ENCODE assay signal across 1 cellular context in the genomic region with DNA sequence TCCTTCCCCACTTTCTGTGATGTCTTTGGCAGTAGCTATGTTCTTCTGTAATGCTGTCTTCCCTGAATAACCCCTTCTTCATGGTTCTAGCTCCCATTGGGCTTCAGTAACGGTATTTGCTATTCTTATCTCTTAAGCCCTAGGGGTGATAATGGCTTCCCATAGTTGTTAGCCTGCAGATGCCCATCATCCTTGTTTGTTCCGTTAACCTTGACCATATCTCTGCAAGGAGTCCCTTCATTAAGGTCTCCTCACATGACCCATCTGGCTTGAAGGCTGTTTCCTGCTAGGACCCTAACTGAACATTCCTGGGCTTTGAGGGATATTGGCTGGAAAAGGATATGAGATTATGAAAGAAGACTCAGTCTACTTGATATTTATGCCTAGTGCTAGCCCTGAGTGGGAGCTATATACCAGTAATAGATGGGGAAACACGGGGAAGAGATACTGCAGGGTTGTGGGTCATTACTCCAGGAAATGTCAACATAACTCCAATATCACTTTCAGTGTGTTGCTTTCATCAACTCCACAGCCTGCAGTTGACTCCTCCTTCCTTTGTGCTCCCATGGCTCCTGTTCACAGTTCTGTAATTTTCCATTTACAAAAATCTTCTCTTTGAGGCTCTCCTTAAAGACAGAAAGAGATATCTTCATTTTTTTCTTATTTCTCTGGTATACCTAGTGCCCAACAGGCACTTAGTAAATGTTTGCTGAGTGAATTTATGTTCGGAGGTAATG.
TF ChIP-seq lines count a peak whose summit lies in the region.

No MANE protein-coding gene starts in this region.

TF ChIP-seq in GM12878, 131 proteins besides CTCF, POLR2A, EP300 and RAD21:
- TF ChIP-seq HDAC6 (IDR thresholded peaks at IDR 0.05; ENCODE audit: unreplicated experiment), result no peak
- TF ChIP-seq SMC3 (IDR thresholded peaks at IDR 0.05; ENCODE audit: borderline replicate concordance, low read length), result no peak
- TF ChIP-seq TARDBP (IDR thresholded peaks at IDR 0.05; ENCODE audit: borderline replicate concordance), result no peak
- TF ChIP-seq, protein P1, sequence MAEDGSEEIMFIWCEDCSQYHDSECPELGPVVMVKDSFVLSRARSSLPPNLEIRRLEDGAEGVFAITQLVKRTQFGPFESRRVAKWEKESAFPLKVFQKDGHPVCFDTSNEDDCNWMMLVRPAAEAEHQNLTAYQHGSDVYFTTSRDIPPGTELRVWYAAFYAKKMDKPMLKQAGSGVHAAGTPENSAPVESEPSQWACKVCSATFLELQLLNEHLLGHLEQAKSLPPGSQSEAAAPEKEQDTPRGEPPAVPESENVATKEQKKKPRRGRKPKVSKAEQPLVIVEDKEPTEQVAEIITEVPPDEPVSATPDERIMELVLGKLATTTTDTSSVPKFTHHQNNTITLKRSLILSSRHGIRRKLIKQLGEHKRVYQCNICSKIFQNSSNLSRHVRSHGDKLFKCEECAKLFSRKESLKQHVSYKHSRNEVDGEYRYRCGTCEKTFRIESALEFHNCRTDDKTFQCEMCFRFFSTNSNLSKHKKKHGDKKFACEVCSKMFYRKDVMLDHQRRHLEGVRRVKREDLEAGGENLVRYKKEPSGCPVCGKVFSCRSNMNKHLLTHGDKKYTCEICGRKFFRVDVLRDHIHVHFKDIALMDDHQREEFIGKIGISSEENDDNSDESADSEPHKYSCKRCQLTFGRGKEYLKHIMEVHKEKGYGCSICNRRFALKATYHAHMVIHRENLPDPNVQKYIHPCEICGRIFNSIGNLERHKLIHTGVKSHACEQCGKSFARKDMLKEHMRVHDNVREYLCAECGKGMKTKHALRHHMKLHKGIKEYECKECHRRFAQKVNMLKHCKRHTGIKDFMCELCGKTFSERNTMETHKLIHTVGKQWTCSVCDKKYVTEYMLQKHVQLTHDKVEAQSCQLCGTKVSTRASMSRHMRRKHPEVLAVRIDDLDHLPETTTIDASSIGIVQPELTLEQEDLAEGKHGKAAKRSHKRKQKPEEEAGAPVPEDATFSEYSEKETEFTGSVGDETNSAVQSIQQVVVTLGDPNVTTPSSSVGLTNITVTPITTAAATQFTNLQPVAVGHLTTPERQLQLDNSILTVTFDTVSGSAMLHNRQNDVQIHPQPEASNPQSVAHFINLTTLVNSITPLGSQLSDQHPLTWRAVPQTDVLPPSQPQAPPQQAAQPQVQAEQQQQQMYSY (CRISPR knock-in tag; IDR thresholded peaks at IDR 0.05), result no peak
- TF ChIP-seq JUNB (IDR thresholded peaks at IDR 0.05), result no peak
- TF ChIP-seq RUNX3 (IDR thresholded peaks at IDR 0.05; ENCODE audit: low read length), result no peak
- TF ChIP-seq, protein P2, sequence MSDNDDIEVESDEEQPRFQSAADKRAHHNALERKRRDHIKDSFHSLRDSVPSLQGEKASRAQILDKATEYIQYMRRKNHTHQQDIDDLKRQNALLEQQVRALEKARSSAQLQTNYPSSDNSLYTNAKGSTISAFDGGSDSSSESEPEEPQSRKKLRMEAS (IDR thresholded peaks at IDR 0.05; ENCODE audit: low read depth, low read length), result no peak
- TF ChIP-seq IKZF1 (conservative IDR thresholded peaks at IDR 0.05), result no peak
- no peak for TF ChIP-seq ASH2L (IDR thresholded peaks at IDR 0.05; ENCODE audit: borderline replicate concordance, low read depth)
- TF ChIP-seq SIN3A (IDR thresholded peaks at IDR 0.05; ENCODE audit: low read depth, low read length), result no peak
- no peak for TF ChIP-seq SUPT20H (IDR thresholded peaks at IDR 0.05; ENCODE audit: borderline replicate concordance, control insufficient read depth, low read depth, low read length)
- no peak for TF ChIP-seq ZNF217 (IDR thresholded peaks at IDR 0.05)
- TF ChIP-seq NFIC (IDR thresholded peaks at IDR 0.05; ENCODE audit: low read depth, low read length), result no peak
- TF ChIP-seq ATF2 (IDR thresholded peaks at IDR 0.05; ENCODE audit: low read length), result no peak
- TF ChIP-seq IRF4 (IDR thresholded peaks at IDR 0.05; ENCODE audit: low read depth, low read length), result no peak
- TF ChIP-seq, protein P3, sequence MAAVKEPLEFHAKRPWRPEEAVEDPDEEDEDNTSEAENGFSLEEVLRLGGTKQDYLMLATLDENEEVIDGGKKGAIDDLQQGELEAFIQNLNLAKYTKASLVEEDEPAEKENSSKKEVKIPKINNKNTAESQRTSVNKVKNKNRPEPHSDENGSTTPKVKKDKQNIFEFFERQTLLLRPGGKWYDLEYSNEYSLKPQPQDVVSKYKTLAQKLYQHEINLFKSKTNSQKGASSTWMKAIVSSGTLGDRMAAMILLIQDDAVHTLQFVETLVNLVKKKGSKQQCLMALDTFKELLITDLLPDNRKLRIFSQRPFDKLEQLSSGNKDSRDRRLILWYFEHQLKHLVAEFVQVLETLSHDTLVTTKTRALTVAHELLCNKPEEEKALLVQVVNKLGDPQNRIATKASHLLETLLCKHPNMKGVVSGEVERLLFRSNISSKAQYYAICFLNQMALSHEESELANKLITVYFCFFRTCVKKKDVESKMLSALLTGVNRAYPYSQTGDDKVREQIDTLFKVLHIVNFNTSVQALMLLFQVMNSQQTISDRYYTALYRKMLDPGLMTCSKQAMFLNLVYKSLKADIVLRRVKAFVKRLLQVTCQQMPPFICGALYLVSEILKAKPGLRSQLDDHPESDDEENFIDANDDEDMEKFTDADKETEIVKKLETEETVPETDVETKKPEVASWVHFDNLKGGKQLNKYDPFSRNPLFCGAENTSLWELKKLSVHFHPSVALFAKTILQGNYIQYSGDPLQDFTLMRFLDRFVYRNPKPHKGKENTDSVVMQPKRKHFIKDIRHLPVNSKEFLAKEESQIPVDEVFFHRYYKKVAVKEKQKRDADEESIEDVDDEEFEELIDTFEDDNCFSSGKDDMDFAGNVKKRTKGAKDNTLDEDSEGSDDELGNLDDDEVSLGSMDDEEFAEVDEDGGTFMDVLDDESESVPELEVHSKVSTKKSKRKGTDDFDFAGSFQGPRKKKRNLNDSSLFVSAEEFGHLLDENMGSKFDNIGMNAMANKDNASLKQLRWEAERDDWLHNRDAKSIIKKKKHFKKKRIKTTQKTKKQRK (IDR thresholded peaks at IDR 0.05; ENCODE audit: low read depth, low read length), result no peak
- TF ChIP-seq SIX5 (IDR thresholded peaks at IDR 0.05; ENCODE audit: low read depth, low read length, severe bottlenecking), result no peak
- no peak for TF ChIP-seq STAT1 (conservative IDR thresholded peaks at IDR 0.05)
- TF ChIP-seq, protein P4, sequence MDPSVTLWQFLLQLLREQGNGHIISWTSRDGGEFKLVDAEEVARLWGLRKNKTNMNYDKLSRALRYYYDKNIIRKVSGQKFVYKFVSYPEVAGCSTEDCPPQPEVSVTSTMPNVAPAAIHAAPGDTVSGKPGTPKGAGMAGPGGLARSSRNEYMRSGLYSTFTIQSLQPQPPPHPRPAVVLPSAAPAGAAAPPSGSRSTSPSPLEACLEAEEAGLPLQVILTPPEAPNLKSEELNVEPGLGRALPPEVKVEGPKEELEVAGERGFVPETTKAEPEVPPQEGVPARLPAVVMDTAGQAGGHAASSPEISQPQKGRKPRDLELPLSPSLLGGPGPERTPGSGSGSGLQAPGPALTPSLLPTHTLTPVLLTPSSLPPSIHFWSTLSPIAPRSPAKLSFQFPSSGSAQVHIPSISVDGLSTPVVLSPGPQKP (IDR thresholded peaks at IDR 0.05; ENCODE audit: low read depth, low read length), result no peak
- no peak for TF ChIP-seq ATF3 (IDR thresholded peaks at IDR 0.05; ENCODE audit: borderline replicate concordance, extremely low read depth, low read depth, low read length)
